ENCODE assay signal across 27 cellular contexts in genomic region chr6:151213352-151213751, GRCh38.
"Had no signal": no experiment of that assay in that cellular context is flagged by ENCODE, and none has a peak within 500 bp of the region (broad histone marks: within the 10 kb centered on the region; RNA-seq: fewer than 3 reads in every experiment).

No MANE protein-coding gene starts in this region.

- ATAC-seq: esophagus mucosa; foreskin keratinocyte; left colon; lower lobe of right lung; natural killer cell; psoas muscle; right cardiac atrium; stimulated activated naive B cell treated with anti-CD40 and anti-IgM and Interleukin-4, amounts not matched to agents 10 μg/mL and 1 μg/mL and 100 μg/mL, for 72 hours had no signal

- H3K4me3 ChIP-seq: dorsolateral prefrontal cortex, left ventricle myocardium inferior, lower lobe of right lung, ovary, psoas muscle, skin epidermis, thoracic aorta, tibial nerve, upper lobe of left lung had no signal

- H3K27ac Mint-ChIP-seq: immature natural killer cell; memory B cell; natural killer cell; stimulated activated naive B cell treated with anti-CD40 and anti-IgM and Interleukin-4, amounts not matched to agents 10 μg/mL and 1 μg/mL and 100 μg/mL, for 72 hours; stimulated activated naive CD8-positive, alpha-beta T cell treated with anti-CD3 and anti-CD28 coated beads, Interleukin-15, Interleukin-2, amounts not matched to agents 100 ng/mL and 50 ng/mL, for 24 hours had no signal

- H3K27ac ChIP-seq: dorsolateral prefrontal cortex, epithelial cell of prostate, foreskin keratinocyte, left ventricle myocardium inferior, lower lobe of right lung, ovary, psoas muscle, skin epidermis, thoracic aorta, tibial nerve, upper lobe of left lung had no signal

- H3K4me1 ChIP-seq: foreskin keratinocyte, psoas muscle, tibial nerve had no signal

- H3K4me1 Mint-ChIP-seq: immature natural killer cell; memory B cell; natural killer cell; stimulated activated naive B cell treated with anti-CD40 and anti-IgM and Interleukin-4, amounts not matched to agents 10 μg/mL and 1 μg/mL and 100 μg/mL, for 72 hours had no signal

- H3K9me3 ChIP-seq: lower lobe of right lung, ovary had no signal

- H3K36me3 ChIP-seq: left ventricle myocardium inferior, lower lobe of right lung, ovary, thoracic aorta, tibial nerve, upper lobe of left lung had no signal

- DNase-seq: dorsolateral prefrontal cortex; effector CD4-positive, alpha-beta T cell; foreskin keratinocyte; hypothalamus; immature natural killer cell; islet precursor cell; kidney glomerular epithelial cell; left colon; left ventricle myocardium inferior; lower lobe of right lung; natural killer cell; occipital lobe; ovary; posterior cingulate gyrus; psoas muscle; right cardiac atrium; stimulated activated CD4-positive, alpha-beta T cell treated with anti-CD3 and anti-CD28 coated beads, Interleukin-15, amount 100 ng/mL, for 24 hours; stimulated activated CD4-positive, alpha-beta T cell treated with anti-CD3 and anti-CD28 coated beads, Interleukin-2, amount 100 ng/mL, for 48 hours; stimulated activated naive B cell treated with anti-CD40 and anti-IgM and Interleukin-4, amounts not matched to agents 10 μg/mL and 1 μg/mL and 100 μg/mL, for 72 hours; upper lobe of left lung had no signal

- H3K27me3 ChIP-seq: ovary, tibial nerve, upper lobe of left lung had no signal

- H3K4me3 Mint-ChIP-seq: immature natural killer cell; memory B cell; natural killer cell; stimulated activated naive B cell treated with anti-CD40 and anti-IgM and Interleukin-4, amounts not matched to agents 10 μg/mL and 1 μg/mL and 100 μg/mL, for 72 hours; stimulated activated naive CD8-positive, alpha-beta T cell treated with anti-CD3 and anti-CD28 coated beads, Interleukin-15, Interleukin-2, amounts not matched to agents 100 ng/mL and 50 ng/mL, for 24 hours had no signal

- H3K36me3 Mint-ChIP-seq: immature natural killer cell; stimulated activated naive B cell treated with anti-CD40 and anti-IgM and Interleukin-4, amounts not matched to agents 10 μg/mL and 1 μg/mL and 100 μg/mL, for 72 hours had no signal
